8 cellular contexts compared by ENCODE assay signal in the genomic region with DNA sequence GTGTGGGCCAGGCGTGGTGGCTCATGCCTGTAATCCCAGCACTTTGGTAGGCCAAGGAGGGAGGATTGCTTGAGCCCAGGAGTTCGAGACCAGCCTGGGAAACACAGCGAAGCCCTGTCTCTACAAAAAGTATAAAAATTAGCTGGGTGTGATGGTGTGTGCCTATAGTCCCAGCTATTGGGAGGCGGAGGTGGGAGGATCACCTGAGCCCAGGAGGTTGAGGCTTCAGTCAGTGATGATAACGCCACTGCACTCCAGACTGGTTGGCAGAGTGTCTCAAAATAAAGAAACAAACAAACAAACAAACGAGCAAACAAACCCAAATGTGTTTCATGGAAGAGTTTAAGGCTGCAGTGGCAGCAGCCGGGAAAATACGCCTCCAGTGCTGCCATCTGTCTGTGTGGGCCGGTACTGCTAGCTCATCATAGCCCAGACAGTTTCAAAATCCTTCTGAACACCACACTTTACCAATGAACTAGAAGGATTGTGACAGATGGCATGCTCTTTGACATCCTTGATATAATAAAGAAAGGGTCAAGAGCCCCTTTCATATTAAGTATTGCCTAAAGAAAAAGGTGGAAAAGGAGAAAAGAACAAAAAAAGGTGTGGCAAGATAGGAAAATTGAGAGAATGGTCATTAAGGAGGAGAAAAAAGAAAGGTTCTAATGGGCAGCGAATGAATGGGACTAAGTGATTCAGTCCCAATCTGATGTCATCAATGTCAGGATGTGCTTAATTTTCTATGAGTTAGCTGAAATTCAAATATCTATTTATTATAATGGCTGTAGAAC.
DNase-seq lines count a peak whose midpoint lies in the region; TF ChIP-seq lines count a peak whose summit lies in the region.

No MANE protein-coding gene starts in this region.

- H2AFZ ChIP-seq in GM23248 = no peak overlapping the region

- H3K9ac ChIP-seq in GM23248 = no peak overlapping the region

- no peaks in the 10 kb centered on the region for H4K20me1 ChIP-seq in GM23248 (ENCODE audit: insufficient read depth)

- in situ Hi-C loops in GM23248 (cut with MboI) = no loop called here

- no peaks in the 10 kb centered on the region for H3K9me3 Mint-ChIP-seq in mesothelial cell of epicardium

- H3K27ac Mint-ChIP-seq in mesothelial cell of epicardium = no peak overlapping the region

- no peak overlapping the region for H3K4me3 Mint-ChIP-seq in mesothelial cell of epicardium

- H3K9me3 ChIP-seq in GM23248 (ENCODE audit: low read depth) = no peaks in the 10 kb centered on the region

- H3K36me3 Mint-ChIP-seq in mesothelial cell of epicardium = peaks cover 42% of the 10 kb centered on the region

- peaks cover 84% of the 10 kb centered on the region for H3K36me3 ChIP-seq in GM23248 (ENCODE audit: low read depth)

- no peaks in the 10 kb centered on the region for H3K79me2 ChIP-seq in GM23248 (ENCODE audit: insufficient read depth)

- DNase-seq in GM23248 = peak; percentile 58
- DNase-seq in activated CD4-positive, alpha-beta T cell treated with anti-CD3 and anti-CD28 coated beads for 4 hours = peak; percentile 40 to 69
- DNase-seq in dermis microvascular lymphatic vessel endothelial cell (ENCODE audit: low read depth in 2 of 2) = peak; percentile 25 to 52
- DNase-seq in mesothelial cell of epicardium (ENCODE audit: low spot score in 2 of 2, unreplicated experiment in 2 of 2) = peak in 1 of 2 experiments; percentile 64
- peak; percentile 35 for DNase-seq in stimulated activated CD8-positive, alpha-beta memory T cell treated with anti-CD3 and anti-CD28 coated beads, Interleukin-4, amount 100 ng/mL, for 24 hours (ENCODE audit: low read depth)
- no peak for DNase-seq in epidermal melanocyte (ENCODE audit: insufficient read length, low spot score)

- WGBS in GM23248 (ENCODE audit: low coverage in 1 of 2, low lambda C conversion rate in 2 of 2, missing lambda C conversion rate in 2 of 2), 2 experiments = 57 to 63% methylated on average over 10 of the region's 10 CpGs

- H3K4me1 ChIP-seq in GM23248 (ENCODE audit: insufficient read depth) = no peaks in the 10 kb centered on the region

- no peaks in the 10 kb centered on the region for H3K27me3 Mint-ChIP-seq in mesothelial cell of epicardium (ENCODE audit: low read depth)

- TF ChIP-seq CTCF in GM12872 (IDR thresholded peaks at IDR 0.05; ENCODE audit: insufficient read depth, low read depth, low read length) (peak; percentile 97), LNCAP (IDR thresholded peaks at IDR 0.05) (peak; percentile 94), mesothelial cell of epicardium (IDR thresholded peaks at IDR 0.05; ENCODE audit: unreplicated experiment) (peak; percentile 68)

- no peak overlapping the region for H3K27ac ChIP-seq in GM23248

- H3K27me3 ChIP-seq in GM23248 (replicated peaks; ENCODE audit: insufficient read depth) = no peaks in the 10 kb centered on the region

- H3F3A ChIP-seq in GM23248 (ENCODE audit: insufficient read depth) = 0 out of 2 replicates have a peak, but pooled peaks cover 14% of the 10 kb centered on the region

- H3K4me3 ChIP-seq in GM23248 = no peak overlapping the region

- H3K4me2 ChIP-seq in GM23248 (ENCODE audit: unreplicated experiment) = no peak overlapping the region

- H3K4me1 Mint-ChIP-seq in mesothelial cell of epicardium = no peaks in the 10 kb centered on the region

- H3K9me2 ChIP-seq in GM23248 (ENCODE audit: insufficient read depth) = no peaks in the 10 kb centered on the region
